8 cellular contexts compared by ENCODE assay signal in the genomic region with DNA sequence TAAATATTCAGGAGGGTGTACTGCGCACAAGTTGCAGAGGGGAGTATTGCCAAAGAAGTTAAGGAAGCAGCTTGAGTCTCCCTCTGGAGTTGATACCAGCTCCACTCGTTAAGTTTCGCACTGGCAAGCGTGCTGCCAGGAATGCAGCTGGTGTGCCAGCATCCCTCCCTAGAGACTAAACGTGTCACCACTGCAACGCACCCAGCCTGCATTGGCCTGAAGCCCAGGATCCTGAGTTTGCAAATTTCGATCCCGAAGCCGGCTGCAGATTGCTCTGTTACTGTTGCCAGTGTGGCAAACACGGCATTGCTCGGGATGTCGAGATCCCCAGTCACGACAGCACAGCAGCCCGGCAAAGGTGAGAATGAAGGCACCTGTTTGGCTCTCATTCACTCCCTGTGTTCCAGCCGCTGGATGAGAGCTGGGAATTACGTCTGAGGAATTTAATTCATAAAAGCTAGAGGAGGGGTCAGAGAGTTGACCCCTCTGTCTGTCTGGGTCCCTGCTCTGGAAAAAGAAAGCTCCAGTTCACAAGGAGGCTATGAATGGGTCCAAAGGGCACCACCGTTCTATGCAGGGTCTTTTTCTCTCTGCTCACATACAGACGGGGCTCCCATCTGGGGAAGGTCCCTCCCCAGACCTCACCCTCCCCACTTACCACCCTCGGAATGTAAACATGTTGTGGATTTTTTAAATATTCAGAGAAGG.
DNase-seq lines count a peak whose midpoint lies in the region; ATAC-seq and TF ChIP-seq lines count a peak whose summit lies in the region.

No MANE protein-coding gene starts in this region.

- TF ChIP-seq CTCF in uterus (IDR thresholded peaks at IDR 0.05) (peak in 3 of 4 experiments; percentile 7 to 17 (median 17)), WERI-Rb-1 (IDR thresholded peaks at IDR 0.05; ENCODE audit: low read depth, low read length) (no peak)

- intact Hi-C loops in uterus (cut with DNase I; ENCODE audit: low total_unique reads), result no loop called here

- H3K27me3 ChIP-seq in uterus (no peaks in the 10 kb centered on the region), WERI-Rb-1 (ENCODE audit: insufficient read depth, low read depth, severe bottlenecking) (no peaks in the 10 kb centered on the region)

- DNase-seq in COR-L47 (lab: John Stamatoyannopoulos, UW) (peak; percentile 24), NCI-H345 treated with DMSO at 0.1 percent for 48 hours (lab: John Stamatoyannopoulos, UW; ENCODE audit: unreplicated experiment) (peak; percentile 35), dermis microvascular lymphatic vessel endothelial cell (ENCODE audit: low read depth in 2 of 2) (peak; percentile 86 to 92), lung microvascular endothelial cell (ENCODE audit: low read depth in 2 of 2) (peak; percentile 93 to 94), uterus (peak; percentile 64 to 74), WERI-Rb-1 (no peak)

- no peak for ATAC-seq in HG02588 (IDR thresholded peaks at IDR 0.05; ENCODE audit: unreplicated experiment)
- ATAC-seq in GM19397 (IDR thresholded peaks at IDR 0.05; ENCODE audit: unreplicated experiment), result no peak

- H3K9me3 ChIP-seq in uterus, result no peaks in the 10 kb centered on the region
- no peaks in the 10 kb centered on the region for H3K9me3 ChIP-seq in WERI-Rb-1 (ENCODE audit: severe bottlenecking)

- TF ChIP-seq POLR2A in uterus (IDR thresholded peaks at IDR 0.05), result no peak

- H3K36me3 ChIP-seq in uterus, result no peaks in the 10 kb centered on the region
- no peaks in the 10 kb centered on the region for H3K36me3 ChIP-seq in WERI-Rb-1

- H3K27ac ChIP-seq in uterus, result peak overlapping the region; percentile 69 to 70
- H3K27ac ChIP-seq in WERI-Rb-1, result no peak overlapping the region

- peak overlapping the region in 1 of 2 donors; percentile 29 for H3K4me3 ChIP-seq in uterus
- no peak overlapping the region for H3K4me3 ChIP-seq in WERI-Rb-1 (ENCODE audit: low read depth, low read length)

- peaks cover 7 to 11% of the 10 kb centered on the region in 2 donors for H3K4me1 ChIP-seq in uterus
